24 cellular contexts compared by ENCODE assay signal in the genomic region with DNA sequence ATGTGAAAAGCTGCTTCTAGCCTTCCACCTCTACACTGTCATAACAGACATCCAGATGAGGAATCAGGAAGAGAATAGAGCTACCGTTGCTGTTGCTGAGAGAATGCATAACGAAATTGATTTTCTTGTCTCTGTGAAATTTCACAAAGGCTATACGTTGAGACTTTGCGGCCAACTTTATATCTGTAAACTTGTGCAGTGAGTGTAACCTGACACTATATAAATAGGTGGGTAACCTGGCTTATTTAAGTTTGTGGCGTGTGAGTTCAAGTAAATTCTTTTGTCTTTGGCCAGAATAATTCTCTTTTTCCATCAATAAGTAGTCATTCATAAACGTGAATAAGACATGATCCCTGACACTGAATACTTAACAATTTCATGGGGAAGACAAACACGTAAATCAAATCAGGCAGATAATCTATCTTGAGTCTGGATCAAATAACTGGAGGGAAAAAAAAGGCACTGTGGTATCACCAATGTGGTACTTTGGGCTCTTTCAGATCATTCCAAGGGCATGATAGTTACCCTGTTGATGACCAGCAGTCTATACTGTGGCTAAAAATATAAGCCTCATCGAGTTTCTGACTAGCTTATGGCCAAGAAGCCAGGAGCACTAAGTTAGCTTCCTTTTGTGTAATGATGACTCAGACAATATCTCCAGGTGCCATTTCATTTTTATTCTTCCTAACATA.
DNase-seq lines count a peak whose midpoint lies in the region; ATAC-seq, FAIRE-seq and TF ChIP-seq lines count a peak whose summit lies in the region.
"Had no signal": no experiment of that assay in that cellular context is flagged by ENCODE, and none has a peak within 500 bp of the region (broad histone marks: within the 10 kb centered on the region; RNA-seq: fewer than 3 reads in every experiment).

No MANE protein-coding gene starts in this region.

- 0 out of 2 replicates have a peak overlapping the region, but pooled peaks have one; percentile 1 for H3K27ac ChIP-seq in 22Rv1
- H3K27ac ChIP-seq: body of pancreas, colonic mucosa, gastrocnemius medialis, left lung, ovary had no signal

- no peaks in the 10 kb centered on the region for H3K9me3 Mint-ChIP-seq in stimulated activated effector memory CD8-positive, alpha-beta T cell treated with anti-CD3 and anti-CD28 coated beads, Interleukin-12 subunit alpha, Interleukin-12 subunit beta, amount 100 ng/mL, for 72 hours
- H3K9me3 Mint-ChIP-seq: activated CD8-positive, alpha-beta T cell treated with anti-CD3 and anti-CD28 coated beads for 36 hours; activated naive CD8-positive, alpha-beta T cell treated with anti-CD3 and anti-CD28 coated beads for 36 hours; activated T-cell treated with anti-CD3 and anti-CD28 coated beads, Interleukin-2, amount 50 U/mL, for 4 hours; CD8-positive, alpha-beta T cell; T-helper 1 cell treated with Interleukin-12 subunit alpha and Interleukin-12 subunit beta and Interleukin-4 antibody, amounts not matched to agents 30 μg/mL and 1 μg/mL, for 36 hours had no signal

- ATAC-seq in esophagus mucosa (peak; percentile 41), GM19395 (IDR thresholded peaks at IDR 0.05; ENCODE audit: unreplicated experiment) (no peak)
- ATAC-seq in stimulated activated effector memory CD8-positive, alpha-beta T cell treated with anti-CD3 and anti-CD28 coated beads, Interleukin-12 subunit alpha, Interleukin-12 subunit beta, amount 100 ng/mL, for 72 hours, result no peak
- ATAC-seq: activated CD8-positive, alpha-beta T cell treated with anti-CD3 and anti-CD28 coated beads for 36 hours; activated T-cell treated with anti-CD3 and anti-CD28 coated beads, Interleukin-2, amount 50 U/mL, for 4 hours; body of pancreas; CD8-positive, alpha-beta T cell; left lung had no signal

- peak; percentile 45 for FAIRE-seq in H54 (lab: Jason Lieb, UNC)
- FAIRE-seq: endometrium, GM19239 had no signal

- DNase-seq in H54 (ENCODE audit: insufficient read length, low spot score), result no peak
- peak; percentile 51 for DNase-seq in RPMI7951 (ENCODE audit: low read depth)
- DNase-seq in glomerular visceral epithelial cell (ENCODE audit: extremely low spot score), result no peak
- no peak for DNase-seq in stimulated activated effector memory CD8-positive, alpha-beta T cell treated with anti-CD3 and anti-CD28 coated beads, Interleukin-12 subunit alpha, Interleukin-12 subunit beta, amount 100 ng/mL, for 72 hours (ENCODE audit: low spot score in 2 of 2)
- no peak for DNase-seq in hypothalamus (lab: John Stamatoyannopoulos, UW)
- DNase-seq: activated CD8-positive, alpha-beta T cell treated with anti-CD3 and anti-CD28 coated beads for 36 hours; activated naive CD8-positive, alpha-beta T cell treated with anti-CD3 and anti-CD28 coated beads for 36 hours; activated T-cell treated with anti-CD3 and anti-CD28 coated beads, Interleukin-2, amount 50 U/mL, for 4 hours; body of pancreas; CD8-positive, alpha-beta T cell; colonic mucosa; gastrocnemius medialis; HCEC 1CT; Kasumi-1; left lung; NCI-H1417 treated with DMSO at 0.1 percent for 48 hours; ovary; Right ventricle myocardium superior had no signal

- no peak for TF ChIP-seq CTCF in 22Rv1 (IDR thresholded peaks at IDR 0.05)

- no peaks in the 10 kb centered on the region for H3K4me1 Mint-ChIP-seq in stimulated activated effector memory CD8-positive, alpha-beta T cell treated with anti-CD3 and anti-CD28 coated beads, Interleukin-12 subunit alpha, Interleukin-12 subunit beta, amount 100 ng/mL, for 72 hours

- no peak overlapping the region for H3K27ac Mint-ChIP-seq in stimulated activated effector memory CD8-positive, alpha-beta T cell treated with anti-CD3 and anti-CD28 coated beads, Interleukin-12 subunit alpha, Interleukin-12 subunit beta, amount 100 ng/mL, for 72 hours
- H3K27ac Mint-ChIP-seq: activated CD8-positive, alpha-beta T cell treated with anti-CD3 and anti-CD28 coated beads for 36 hours; activated naive CD8-positive, alpha-beta T cell treated with anti-CD3 and anti-CD28 coated beads for 36 hours; CD8-positive, alpha-beta T cell; T-helper 1 cell treated with Interleukin-12 subunit alpha and Interleukin-12 subunit beta and Interleukin-4 antibody, amounts not matched to agents 30 μg/mL and 1 μg/mL, for 36 hours had no signal

- H3K4me3 Mint-ChIP-seq in stimulated activated effector memory CD8-positive, alpha-beta T cell treated with anti-CD3 and anti-CD28 coated beads, Interleukin-12 subunit alpha, Interleukin-12 subunit beta, amount 100 ng/mL, for 72 hours, result no peak overlapping the region
- H3K4me3 Mint-ChIP-seq: activated CD8-positive, alpha-beta T cell treated with anti-CD3 and anti-CD28 coated beads for 36 hours; activated naive CD8-positive, alpha-beta T cell treated with anti-CD3 and anti-CD28 coated beads for 36 hours; activated T-cell treated with anti-CD3 and anti-CD28 coated beads, Interleukin-2, amount 50 U/mL, for 4 hours; CD8-positive, alpha-beta T cell; T-helper 1 cell treated with Interleukin-12 subunit alpha and Interleukin-12 subunit beta and Interleukin-4 antibody, amounts not matched to agents 30 μg/mL and 1 μg/mL, for 36 hours had no signal

- no peak for TF ChIP-seq POLR2A in H54 (IDR thresholded peaks at IDR 0.05; ENCODE audit: low read depth, low read length)

- H3K36me3 Mint-ChIP-seq in stimulated activated effector memory CD8-positive, alpha-beta T cell treated with anti-CD3 and anti-CD28 coated beads, Interleukin-12 subunit alpha, Interleukin-12 subunit beta, amount 100 ng/mL, for 72 hours, result no peaks in the 10 kb centered on the region
- H3K36me3 Mint-ChIP-seq: activated naive CD8-positive, alpha-beta T cell treated with anti-CD3 and anti-CD28 coated beads for 36 hours; CD8-positive, alpha-beta T cell had no signal
